Comparison of ENCODE assay signal across 14 cellular contexts in the genomic region with DNA sequence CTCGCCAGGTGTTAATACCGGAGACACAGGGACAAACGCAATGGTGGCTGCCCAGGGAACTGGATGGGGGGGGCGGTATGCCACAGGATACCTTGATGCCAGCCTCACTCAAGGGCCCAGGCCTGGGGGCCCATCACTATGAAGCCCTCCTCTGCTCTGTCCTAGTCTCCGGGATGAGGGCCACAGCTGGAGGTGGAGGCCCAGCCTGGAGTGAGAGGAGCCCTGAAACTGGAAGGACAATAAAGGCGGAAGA. TPM values are rescaled to one million over a fixed set of nuclear protein-coding genes. Genes with fewer than 3 reads are reported as not detected.
A peak's percentile ranks its signal among the peaks of the same experiment; 100 is the strongest.
DNase-seq lines count a peak whose midpoint lies in the region; ATAC-seq and TF ChIP-seq lines count a peak whose summit lies in the region.
"Had no signal": no experiment of that assay in that cellular context is flagged by ENCODE, and none has a peak within 500 bp of the region (broad histone marks: within the 10 kb centered on the region; RNA-seq: fewer than 3 reads in every experiment).

No MANE protein-coding gene starts in this region.

- DNase-seq in CD4-positive, alpha-beta T cell, result no peak
- no peak for DNase-seq in breast epithelium (ENCODE audit: low spot score in 2 of 2)
- DNase-seq in nephron progenitor cell, result no peak
- no peak for DNase-seq in NCI-H1930 (lab: John Stamatoyannopoulos, UW)
- DNase-seq in NCI-H2107 treated with DMSO at 0.1 percent for 48 hours (lab: John Stamatoyannopoulos, UW; ENCODE audit: unreplicated experiment), result no peak
- DNase-seq in AG08395 (ENCODE audit: low spot score), result no peak
- DNase-seq: esophagus squamous epithelium had no signal

- no peak overlapping the region for H3K27ac ChIP-seq in CD4-positive, alpha-beta T cell (ENCODE audit: low read depth, low read length)
- no peak overlapping the region for H3K27ac ChIP-seq in HUES48 (ENCODE audit: low read depth, low read length)
- H3K27ac ChIP-seq in breast epithelium, result no peak overlapping the region
- H3K27ac ChIP-seq: esophagus squamous epithelium, neutrophil had no signal

- CTCF ChIA-PET in CD4-positive, alpha-beta T cell (lab: Charles Lee), result interaction anchor here (1.8 kb wide), 1 partner anchor 35 kb away, joined by 4 read pairs; no protein-coding TSS in a partner anchor

- POLR2A ChIA-PET in CD4-positive, alpha-beta T cell (lab: Charles Lee), result interaction anchor here (1.4 kb wide), 1 partner anchor 13 kb away, joined by 4 read pairs; a partner anchor contains a TSS

- no peak overlapping the region for H3K9ac ChIP-seq in HUES48 (ENCODE audit: low read depth, low read length)

- H3K27ac Mint-ChIP-seq in CD4-positive, alpha-beta T cell, result no peak overlapping the region
- no peak overlapping the region for H3K27ac Mint-ChIP-seq in nephron progenitor cell

- no peak for TF ChIP-seq POLR2A in breast epithelium (IDR thresholded peaks at IDR 0.05)

- H3K9me3 ChIP-seq in CD4-positive, alpha-beta T cell (ENCODE audit: control insufficient read depth, low read length), result no peaks in the 10 kb centered on the region
- H3K9me3 ChIP-seq in HUES48 (ENCODE audit: control insufficient read depth, insufficient read depth, low read length) (no peaks in the 10 kb centered on the region), breast epithelium (no peaks in the 10 kb centered on the region)
- H3K9me3 ChIP-seq: esophagus squamous epithelium, neutrophil had no signal

- intact Hi-C loops in CD4-positive, alpha-beta T cell (cut with DNase I, micrococcal nuclease), result loop anchor here in 1 of 2 experiments (5.0 kb wide), 1 partner anchor 34 kb away; a partner anchor contains a TSS
- intact Hi-C loops in breast epithelium (cut with DNase I; ENCODE audit: low total_unique reads), result no loop called here

- H3K36me3 Mint-ChIP-seq in CD4-positive, alpha-beta T cell (ENCODE audit: low read depth), result no peaks in the 10 kb centered on the region
- peaks cover 8% of the 10 kb centered on the region for H3K36me3 Mint-ChIP-seq in nephron progenitor cell (ENCODE audit: low read depth)

- peak overlapping the region; percentile 43 for H3K4me3 Mint-ChIP-seq in CD4-positive, alpha-beta T cell
- H3K4me3 Mint-ChIP-seq in nephron progenitor cell, result peak overlapping the region; percentile 69

- peaks cover 64% of the 10 kb centered on the region for H3K27me3 Mint-ChIP-seq in CD4-positive, alpha-beta T cell
- H3K27me3 Mint-ChIP-seq in nephron progenitor cell (ENCODE audit: low read depth, poor library complexity), result peaks cover 90% of the 10 kb centered on the region

- peaks cover 17% of the 10 kb centered on the region for H3K4me1 Mint-ChIP-seq in CD4-positive, alpha-beta T cell (ENCODE audit: low read depth)
- peaks cover 16% of the 10 kb centered on the region for H3K4me1 Mint-ChIP-seq in nephron progenitor cell

- no peak for ATAC-seq in CD4-positive, alpha-beta T cell (ENCODE audit: poor library complexity)
- no peak for ATAC-seq in HG02571 (IDR thresholded peaks at IDR 0.05; ENCODE audit: unreplicated experiment)

- H3K36me3 ChIP-seq in HUES48 (ENCODE audit: control insufficient read depth, insufficient read depth, low read length) (0 out of 2 replicates have a peak, but pooled peaks cover 5% of the 10 kb centered on the region), breast epithelium (no peaks in the 10 kb centered on the region)
- H3K36me3 ChIP-seq: neutrophil had no signal

- H3K27me3 ChIP-seq in CD4-positive, alpha-beta T cell (ENCODE audit: control insufficient read depth, insufficient read depth, low read length), result peaks cover 37% of the 10 kb centered on the region
- H3K27me3 ChIP-seq in HUES48 (ENCODE audit: control insufficient read depth, insufficient read depth, low read length) (peaks cover 50% of the 10 kb centered on the region), breast epithelium (peaks cover 16 to 29% of the 10 kb centered on the region in 2 donors)

- H3K4me1 ChIP-seq in HUES48 (ENCODE audit: control insufficient read depth, insufficient read depth, low read length) (peaks cover 6% of the 10 kb centered on the region), breast epithelium (peaks cover 0 to 20% of the 10 kb centered on the region in 2 donors)

- no peak for TF ChIP-seq CTCF in CD4-positive, alpha-beta T cell (IDR thresholded peaks at IDR 0.05)
- TF ChIP-seq CTCF in breast epithelium (IDR thresholded peaks at IDR 0.05) (no peak), nephron progenitor cell (IDR thresholded peaks at IDR 0.05) (no peak)

- H3K4me3 ChIP-seq in HUES48 (ENCODE audit: low read depth, low read length) (peak overlapping the region; percentile 64), breast epithelium (peak overlapping the region in 2 of 3 donors; percentile 55 to 75)

- no peaks in the 10 kb centered on the region for H3K9me3 Mint-ChIP-seq in CD4-positive, alpha-beta T cell
- H3K9me3 Mint-ChIP-seq in nephron progenitor cell, result peaks cover 22% of the 10 kb centered on the region

RNA-seq across cellular contexts. Expression of a gene that starts 1.5 kb away (rescaled TPM):
- not detected for total RNA-seq in CD4-positive, alpha-beta T cell
- not detected for total RNA-seq in breast epithelium
- total RNA-seq: esophagus squamous epithelium, HT-29 had no signal

RNA-seq across cellular contexts. Expression of a gene that starts 13.0 kb away (rescaled TPM):
- total RNA-seq in CD4-positive, alpha-beta T cell, result not detected
- not detected for total RNA-seq in breast epithelium
- total RNA-seq: esophagus squamous epithelium; H4; HT-29; kidney epithelial cell; T-helper 2 cell treated with Interferon-gamma antibody and Interleukin-4, amounts not matched to agents 100 ng/mL and 5 ng/mL, for 36 hours had no signal

RNA-seq across cellular contexts. Expression of a gene that starts 13.4 kb away (rescaled TPM):
- total RNA-seq in CD4-positive, alpha-beta T cell, result not detected
- total RNA-seq in breast epithelium, result 1 to 10 TPM; 3.4 to 9.7 (median 6.2) TPM

RNA-seq across cellular contexts. Expression of a gene that starts 14.1 kb away (rescaled TPM):
- 10 to 100 TPM; 12.0 to 13.5 TPM for total RNA-seq in CD4-positive, alpha-beta T cell
- 10 to 100 TPM; 36.4 to 46.5 (median 42.6) TPM for total RNA-seq in breast epithelium

RNA-seq across cellular contexts. Expression of a gene that starts 33.5 kb away (rescaled TPM):
- not detected for total RNA-seq in CD4-positive, alpha-beta T cell
- under 1 TPM; 0.16 to 0.88 (median 0.33) TPM for total RNA-seq in breast epithelium
- total RNA-seq: H4; kidney epithelial cell; T-helper 2 cell treated with Interferon-gamma antibody and Interleukin-4, amounts not matched to agents 100 ng/mL and 5 ng/mL, for 36 hours had no signal

Comparison
In these comparisons a context has a peak if more than half of its experiments do, and no peak if none do; other contexts are left out.
1. RNA of a gene that starts 13.4 kb away (total RNA-seq): 3.4 to 9.7 TPM in breast epithelium; not detected in CD4-positive, alpha-beta T cell; every median in the first group is over 4 times any median in the second.